9 cellular contexts compared by ENCODE assay signal in the genomic region with DNA sequence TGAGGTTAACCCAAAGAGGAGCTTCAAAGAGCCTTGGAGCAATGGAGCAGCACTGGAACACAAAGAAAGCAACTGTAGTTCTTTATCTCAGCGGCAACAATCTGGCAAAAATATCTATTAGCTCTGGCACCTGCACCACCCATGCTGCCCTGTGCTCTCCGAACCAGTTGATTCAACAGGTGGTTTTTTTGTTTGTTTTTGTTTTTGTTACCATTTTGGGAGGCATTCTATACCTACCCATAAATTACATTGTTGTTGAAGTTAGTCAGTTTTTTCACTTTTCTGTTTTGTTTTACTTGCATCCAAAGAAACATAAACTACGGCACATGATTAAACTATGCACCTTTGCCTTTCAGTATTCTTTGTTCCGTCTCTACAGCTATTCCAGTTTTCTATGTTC. TPM values are rescaled to one million over a fixed set of nuclear protein-coding genes. Genes with fewer than 3 reads are reported as not detected.
"Had no signal": no experiment of that assay in that cellular context is flagged by ENCODE, and none has a peak within 500 bp of the region (broad histone marks: within the 10 kb centered on the region; RNA-seq: fewer than 3 reads in every experiment).

No MANE protein-coding gene starts in this region.

- H3K9ac ChIP-seq: GM23248 had no signal

- H3K36me3 ChIP-seq: HAP-1 had no signal

- H3K27ac ChIP-seq: GM23248 had no signal

- H3K9me3 ChIP-seq: HAP-1 had no signal

- H2AFZ ChIP-seq: GM23248 had no signal

- H3K4me1 ChIP-seq: HAP-1 had no signal

- DNase-seq: GM23248, GOT3, H7, IMR-90, KG1 had no signal

- H3K4me3 ChIP-seq: GM23248, HAP-1, K562 had no signal

RNA-seq across cellular contexts. Expression of a gene that starts 16.2 kb away (rescaled TPM):
- total RNA-seq: H4, H7, HT-29, K562 had no signal

RNA-seq across cellular contexts. Expression of a gene that starts 54.8 kb away (rescaled TPM):
- total RNA-seq: GM23248, H4, H7, HT-29, IMR-90, K562 had no signal
